In genomic region chrX:38806054-38806389, GRCh38 we compare ENCODE assay signal across 8 cellular contexts. TPM values are rescaled to one million over a fixed set of nuclear protein-coding genes. Genes with fewer than 3 reads are reported as not detected.
A peak's percentile ranks its signal among the peaks of the same experiment; 100 is the strongest.
DNase-seq lines count a peak whose midpoint lies in the region; ATAC-seq, FAIRE-seq and TF ChIP-seq lines count a peak whose summit lies in the region.

No MANE protein-coding gene starts in this region.

- H3K27me3 ChIP-seq in HUES64 (ENCODE audit: insufficient read depth, low read length) (no peaks in the 10 kb centered on the region), adrenal gland (no peaks in the 10 kb centered on the region), kidney epithelial cell (ENCODE audit: control insufficient read depth, insufficient read depth, low read length) (no peaks in the 10 kb centered on the region), thoracic aorta (replicated peaks; ENCODE audit: insufficient read depth) (no peaks in the 10 kb centered on the region)

- peak overlapping the region; percentile 89 for H3K27ac ChIP-seq in HUES64 (ENCODE audit: low read depth, low read length)
- peak overlapping the region in 4 of 5 donors; percentile 71 to 96 (median 84) for H3K27ac ChIP-seq in adrenal gland
- H3K27ac ChIP-seq in thoracic aorta = peak overlapping the region; percentile 89 to 93

- peak overlapping the region; percentile 98 for H3K9ac ChIP-seq in HUES64 (ENCODE audit: low read depth, low read length)

- ATAC-seq in thoracic aorta (ENCODE audit: insufficient number of reproducible peaks, low FRiP score, low read depth) (no peak), HG03108 (IDR thresholded peaks at IDR 0.05; ENCODE audit: unreplicated experiment) (no peak)

- H3K9me3 ChIP-seq in HUES64 (ENCODE audit: insufficient read depth, low read depth, low read length) (no peaks in the 10 kb centered on the region), adrenal gland (replicated peaks in 1 of 3) (no peaks in the 10 kb centered on the region), thoracic aorta (no peaks in the 10 kb centered on the region)

- H3K4me3 ChIP-seq in HUES64 (ENCODE audit: low read length) = peak overlapping the region; percentile 96
- peak overlapping the region in 1 of 4 donors; percentile 67 for H3K4me3 ChIP-seq in adrenal gland
- H3K4me3 ChIP-seq in kidney epithelial cell (ENCODE audit: low read depth, low read length) = peak overlapping the region; percentile 60
- H3K4me3 ChIP-seq in thoracic aorta = peak overlapping the region; percentile 86

- DNase-seq in DMS153 treated with DMSO at 0.1 percent for 48 hours (lab: John Stamatoyannopoulos, UW; ENCODE audit: unreplicated experiment) = peak; percentile 31
- DNase-seq in DMS153 (lab: John Stamatoyannopoulos, UW) = no peak
- DNase-seq in adrenal gland = peak in 1 of 7 donors; percentile 34
- no peak for DNase-seq in kidney epithelial cell (ENCODE audit: low read depth)
- DNase-seq in thoracic aorta (ENCODE audit: low spot score) = no peak
- no peak for DNase-seq in GM12892 (ENCODE audit: insufficient read length)

- TF ChIP-seq POLR2A in adrenal gland (IDR thresholded peaks at IDR 0.05) = no peak
- TF ChIP-seq POLR2A in GM12892 (IDR thresholded peaks at IDR 0.05; ENCODE audit: low read depth, low read length) = no peak

- intact Hi-C loops in adrenal gland (cut with DNase I) = no loop called here

- TF ChIP-seq CTCF in adrenal gland (IDR thresholded peaks at IDR 0.05) = no peak
- no peak for TF ChIP-seq CTCF in kidney epithelial cell (IDR thresholded peaks at IDR 0.05; ENCODE audit: insufficient read depth, low read length, poor library complexity, severe bottlenecking)
- no peak for TF ChIP-seq CTCF in thoracic aorta (IDR thresholded peaks at IDR 0.05)

- no peak for FAIRE-seq in GM12892 (lab: Jason Lieb, UNC)

- H3K4me1 ChIP-seq in HUES64 (ENCODE audit: insufficient read depth, low read length) = peaks cover 38% of the 10 kb centered on the region
- H3K4me1 ChIP-seq in adrenal gland (replicated peaks in 1 of 2) = peaks cover 0 to 20% of the 10 kb centered on the region in 2 donors
- H3K4me1 ChIP-seq in thoracic aorta (ENCODE audit: control insufficient read depth in 1 of 2, low read depth in 2 of 2) = peaks cover 2 to 16% of the 10 kb centered on the region in 2 donors

- WGBS in HUES64 = 0% methylated on average over 4 of the region's 10 CpGs
- WGBS in adrenal gland, 4 donors = 9 to 34% (median 21%) methylated on average over 8 to 10 of the region's 10 CpGs

- H3K36me3 ChIP-seq in HUES64 (ENCODE audit: insufficient read depth, low read length) (peaks cover 16% of the 10 kb centered on the region), adrenal gland (replicated peaks in 1 of 2) (no peaks in the 10 kb centered on the region), kidney epithelial cell (ENCODE audit: control insufficient read depth, insufficient read depth, low read length) (no peaks in the 10 kb centered on the region), thoracic aorta (no peaks in the 10 kb centered on the region)

RNA-seq across cellular contexts. Expression of gene MID1IP1, which starts 4.8 kb away (rescaled TPM):
- 74.8 TPM for polyA plus RNA-seq in HUES64 (2013, experiment 1 of 2)
- 81.1 TPM for polyA plus RNA-seq in HUES64 (2013, experiment 2 of 2)
- 100 to 1,000 TPM in 1 of 8 donors, 10 to 100 TPM in 7; 43.3 to 106 (median 54.2) TPM for total RNA-seq in adrenal gland
- polyA plus RNA-seq in adrenal gland = 10 to 100 TPM; 16.8 to 24.3 (median 21.6) TPM
- 63.5 and 81.6 TPM in 2 replicates for total RNA-seq in kidney epithelial cell
- total RNA-seq in thoracic aorta = 10 to 100 TPM; 46.3 to 59.2 TPM
- polyA plus RNA-seq in GM12892 (2012; ENCODE audit: missing spikeins) = 5.9 TPM
